ENCODE assay signal across 17 cellular contexts in the genomic region with DNA sequence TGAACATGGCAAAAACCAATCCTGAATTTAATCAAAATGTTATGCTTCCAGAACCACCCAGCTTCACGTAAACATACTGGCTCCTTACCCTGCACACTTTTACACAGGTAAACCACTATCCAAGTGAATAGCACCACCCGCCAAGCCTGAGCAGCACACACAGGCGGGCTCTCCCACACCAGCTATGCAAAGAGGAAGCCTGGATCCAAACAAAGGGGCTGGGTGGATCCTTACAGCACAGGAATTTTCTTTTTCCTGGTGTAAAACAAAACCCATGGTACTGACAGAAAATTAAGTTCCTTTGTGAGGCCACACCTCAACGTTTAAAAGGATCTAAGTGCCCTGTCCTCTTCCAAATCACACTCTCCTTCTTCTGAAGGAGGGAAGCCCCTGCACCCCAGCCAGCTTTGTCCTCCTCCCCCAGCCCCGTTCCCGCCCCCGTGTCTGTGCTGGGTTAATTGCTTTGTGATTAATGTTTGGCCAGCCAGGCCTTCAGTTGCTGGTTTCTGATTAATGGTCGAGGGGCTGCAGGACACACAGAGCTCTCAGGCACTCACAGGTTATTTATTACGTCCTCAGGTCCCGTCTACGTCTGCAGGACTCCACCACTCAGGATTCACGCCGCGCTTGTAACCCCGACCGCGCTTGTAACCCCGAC. TPM values are rescaled to one million over a fixed set of nuclear protein-coding genes. Genes with fewer than 3 reads are reported as not detected.
DNase-seq lines count a peak whose midpoint lies in the region; ATAC-seq and TF ChIP-seq lines count a peak whose summit lies in the region.
"Had no signal": no experiment of that assay in that cellular context is flagged by ENCODE, and none has a peak within 500 bp of the region (broad histone marks: within the 10 kb centered on the region; RNA-seq: fewer than 3 reads in every experiment).

No MANE protein-coding gene starts in this region.

- peak; percentile 52 for ATAC-seq in body of pancreas
- no peak for ATAC-seq in GM18520 (IDR thresholded peaks at IDR 0.05; ENCODE audit: unreplicated experiment)
- no peak for ATAC-seq in GM19463 (IDR thresholded peaks at IDR 0.05; ENCODE audit: unreplicated experiment)
- ATAC-seq: stimulated activated naive CD8-positive, alpha-beta T cell treated with anti-CD3 and anti-CD28 coated beads, Interleukin-15, Interleukin-2, amounts not matched to agents 100 U/mL and 50 U/mL, for 24 hours had no signal

- H3K4me2 ChIP-seq in trophoblast cell (ENCODE audit: low read length): peak overlapping the region; percentile 31
- H3K4me2 ChIP-seq: KMS-11 had no signal

- peak overlapping the region; percentile 45 for H2BK12ac ChIP-seq in trophoblast cell (ENCODE audit: low read length)

- H4K91ac ChIP-seq in trophoblast cell (ENCODE audit: low read depth, low read length): peak overlapping the region; percentile 8

- intact Hi-C loops in body of pancreas (cut with DNase I): no loop called here

- no peak overlapping the region for H3K9ac ChIP-seq in trophoblast cell (ENCODE audit: low read length)
- H3K9ac ChIP-seq: KMS-11, parathyroid adenoma had no signal

- H3K36me3 ChIP-seq in H7 (replicated peaks; ENCODE audit: control insufficient read depth, insufficient read depth, low read length): no peaks in the 10 kb centered on the region
- no peaks in the 10 kb centered on the region for H3K36me3 ChIP-seq in body of pancreas (replicated peaks in 1 of 2; ENCODE audit: insufficient read depth in 1 of 2, low read depth in 2 of 2)
- H3K36me3 ChIP-seq in trophoblast cell (ENCODE audit: control insufficient read depth in 1 of 2, insufficient read depth in 2 of 2, low read length in 2 of 2): peaks cover 0 to 2% of the 10 kb centered on the region in 2 experiments
- H3K36me3 ChIP-seq: uterus had no signal

- no peak overlapping the region for H3K4me3 ChIP-seq in H7 (ENCODE audit: insufficient read depth, low read depth, low read length)
- no peak overlapping the region for H3K4me3 ChIP-seq in body of pancreas
- no peak overlapping the region for H3K4me3 ChIP-seq in trophoblast cell (ENCODE audit: low read depth, low read length)
- H3K4me3 ChIP-seq: uterus had no signal

- 57 to 73% methylated on average over 18 of the region's 18 CpGs for WGBS in body of pancreas, 2 donors
- WGBS in trophoblast cell (ENCODE audit: extremely low coverage, insufficient coverage, insufficient read length): no CpG with 5 or more reads among the region's 18 CpGs

- peak overlapping the region in 2 of 4 donors; percentile 51 to 68 for H3K27ac ChIP-seq in body of pancreas
- no peak overlapping the region for H3K27ac ChIP-seq in trophoblast cell (ENCODE audit: low read depth, low read length)
- H3K27ac ChIP-seq: KMS-11, parathyroid adenoma had no signal

- no peak overlapping the region for H3K4ac ChIP-seq in trophoblast cell (ENCODE audit: low read depth, low read length)

- no peak for TF ChIP-seq CTCF in body of pancreas (IDR thresholded peaks at IDR 0.05)

- peaks cover 7% of the 10 kb centered on the region for H3K79me1 ChIP-seq in trophoblast cell (ENCODE audit: low read length)

- H3K79me2 ChIP-seq in trophoblast cell (ENCODE audit: control insufficient read depth, insufficient read depth, low read length, poor library complexity): no peaks in the 10 kb centered on the region
- H3K79me2 ChIP-seq: parathyroid adenoma had no signal

- H3K14ac ChIP-seq in trophoblast cell (ENCODE audit: low read length): peak overlapping the region; percentile 24

- no peak overlapping the region for H4K12ac ChIP-seq in trophoblast cell (ENCODE audit: low read depth, low read length)

- H2BK120ac ChIP-seq in trophoblast cell (ENCODE audit: insufficient read depth, low read length, poor library complexity): peak overlapping the region; percentile 61

- DNase-seq in H7: peak; percentile 79
- DNase-seq in body of pancreas: no peak
- DNase-seq in kidney glomerular epithelial cell (lab: John Stamatoyannopoulos, UW): peak; percentile 47
- DNase-seq in trophoblast cell: no peak
- no peak for DNase-seq in stimulated activated CD8-positive, alpha-beta memory T cell treated with anti-CD3 and anti-CD28 coated beads, Interleukin-4, amount 100 ng/mL, for 48 hours
- DNase-seq in epidermal melanocyte (ENCODE audit: insufficient read length, low spot score): no peak
- DNase-seq: activated CD4-positive, alpha-beta T cell treated with anti-CD3 and anti-CD28 coated beads for 48 hours; activated T-cell treated with anti-CD3 and anti-CD28 coated beads for 4 hours; NCI-H1436; SIG-M5; stimulated activated naive CD8-positive, alpha-beta T cell treated with anti-CD3 and anti-CD28 coated beads, Interleukin-15, Interleukin-2, amounts not matched to agents 100 U/mL and 50 U/mL, for 24 hours; T1000; uterus had no signal

- H4K8ac ChIP-seq in trophoblast cell (ENCODE audit: low read depth, low read length): peak overlapping the region; percentile 54

- no peak overlapping the region for H2BK5ac ChIP-seq in trophoblast cell (ENCODE audit: low read depth, low read length, poor library complexity)

- H2AFZ ChIP-seq in trophoblast cell (ENCODE audit: insufficient read depth, low read length, poor library complexity): peak overlapping the region; percentile 20
- H2AFZ ChIP-seq: parathyroid adenoma had no signal

- no peaks in the 10 kb centered on the region for H3K4me1 ChIP-seq in body of pancreas
- H3K4me1 ChIP-seq in trophoblast cell (ENCODE audit: control insufficient read depth in 1 of 2, insufficient read depth in 2 of 2, low read length in 2 of 2): peaks cover 4 to 13% of the 10 kb centered on the region in 2 experiments
- H3K4me1 ChIP-seq: parathyroid adenoma, uterus had no signal

- H3K23ac ChIP-seq in trophoblast cell (ENCODE audit: low read length): no peak overlapping the region

- H3K18ac ChIP-seq in trophoblast cell (ENCODE audit: low read length): no peak overlapping the region

- no peaks in the 10 kb centered on the region for H3K9me3 ChIP-seq in body of pancreas
- no peaks in the 10 kb centered on the region for H3K9me3 ChIP-seq in trophoblast cell (ENCODE audit: insufficient read depth, low read depth, low read length)
- H3K9me3 ChIP-seq: uterus had no signal

- no peak for TF ChIP-seq POLR2A in body of pancreas (IDR thresholded peaks at IDR 0.05)

- H3K27me3 ChIP-seq in H7 (ENCODE audit: control insufficient read depth, insufficient read depth, low read length): peaks cover 3% of the 10 kb centered on the region
- no peaks in the 10 kb centered on the region for H3K27me3 ChIP-seq in body of pancreas
- no peaks in the 10 kb centered on the region for H3K27me3 ChIP-seq in trophoblast cell (ENCODE audit: insufficient read depth, low read length)
- H3K27me3 ChIP-seq: uterus had no signal

- H2AK5ac ChIP-seq in trophoblast cell (ENCODE audit: low read length): no peak overlapping the region

RNA-seq across cellular contexts. Expression of a gene that starts 6.1 kb away (rescaled TPM):
- 5.5 and 26.6 TPM in 2 replicates for total RNA-seq in H7 (2014; rRNA removed; shearing (Covaris generic))
- 1 to 10 TPM; 4.9 to 5.4 TPM for total RNA-seq in body of pancreas
- polyA plus RNA-seq in trophoblast cell (2013): 30.3 and 30.7 TPM in 2 replicates

Comparison
In these comparisons a context has a peak if more than half of its experiments do, and no peak if none do; other contexts are left out.
1. DNase-seq: peak in H7 (single experiment) and kidney glomerular epithelial cell (single experiment); none in body of pancreas (0 of 4), trophoblast cell (0 of 2), stimulated activated CD8-positive, alpha-beta memory T cell treated with anti-CD3 and anti-CD28 coated beads, Interleukin-4, amount 100 ng/mL, for 48 hours (single experiment) and epidermal melanocyte (single experiment).